12 cellular contexts compared by ENCODE assay signal in genomic region chr6:33628401-33628964, GRCh38. TPM values are rescaled to one million over a fixed set of nuclear protein-coding genes. Genes with fewer than 3 reads are reported as not detected.
A peak's percentile ranks its signal among the peaks of the same experiment; 100 is the strongest.
DNase-seq lines count a peak whose midpoint lies in the region; ATAC-seq and TF ChIP-seq lines count a peak whose summit lies in the region.
"Had no signal": no experiment of that assay in that cellular context is flagged by ENCODE, and none has a peak within 500 bp of the region (broad histone marks: within the 10 kb centered on the region; RNA-seq: fewer than 3 reads in every experiment).

No MANE protein-coding gene starts in this region.

- no peak for ATAC-seq in HG02973 (IDR thresholded peaks at IDR 0.05; ENCODE audit: unreplicated experiment)

- no peaks in the 10 kb centered on the region for H3K27me3 Mint-ChIP-seq in Calu3 (ENCODE audit: unreplicated experiment)
- H3K27me3 Mint-ChIP-seq: activated naive CD4-positive, alpha-beta T cell treated with anti-CD3 and anti-CD28 coated beads, Interleukin-2, amount 50 U/mL, for 24 hours had no signal

- H3K4me3 Mint-ChIP-seq in Calu3 (ENCODE audit: low read depth, unreplicated experiment) = no peak overlapping the region
- H3K4me3 Mint-ChIP-seq: activated naive CD4-positive, alpha-beta T cell treated with anti-CD3 and anti-CD28 coated beads, Interleukin-2, amount 50 U/mL, for 24 hours; dendritic cell treated with granulocyte-macrophage colony-stimulating factor and Interleukin-4, amounts not matched to agents 40 ng/mL and 50 ng/mL, for 4 days; neural progenitor cell had no signal

- H3K27ac ChIP-seq in RWPE1 = peak overlapping the region; percentile 77
- H3K27ac ChIP-seq: neural progenitor cell had no signal

- TF ChIP-seq CTCF in Calu3 (IDR thresholded peaks at IDR 0.05; ENCODE audit: unreplicated experiment) = no peak
- no peak for TF ChIP-seq CTCF in RWPE1 (conservative IDR thresholded peaks at IDR 0.05; ENCODE audit: low read depth)

- CTCF ChIA-PET in Calu3 (lab: Charles Lee) = no interaction called here
- CTCF ChIA-PET in RWPE1 (lab: Yijun Ruan, JAX) = interaction anchor here (0.6 kb wide), 1 partner anchor 33 kb away, joined by 4 read pairs; no protein-coding TSS in a partner anchor

- no TSS peak for BruUV-seq in Calu3 (replicated peaks; lab: Mats Ljungman, UMichigan)

- intact Hi-C loops in Calu3 (cut with micrococcal nuclease; ENCODE audit: unreplicated experiment) (no loop called here), head of caudate nucleus (cut with DNase I) (no loop called here)

- H3K27ac Mint-ChIP-seq in Calu3 (ENCODE audit: unreplicated experiment) = peak overlapping the region; percentile 41
- H3K27ac Mint-ChIP-seq: dendritic cell treated with granulocyte-macrophage colony-stimulating factor and Interleukin-4, amounts not matched to agents 40 ng/mL and 50 ng/mL, for 4 days; neural progenitor cell had no signal

- H3K36me3 Mint-ChIP-seq in Calu3 (ENCODE audit: insufficient read depth, unreplicated experiment) = peaks cover 37% of the 10 kb centered on the region
- H3K36me3 Mint-ChIP-seq: neural progenitor cell had no signal

- DNase-seq in Calu3 = no peak
- DNase-seq in NCI-H128 (lab: John Stamatoyannopoulos, UW; ENCODE audit: unreplicated experiment) = peak; percentile 54
- no peak for DNase-seq in RWPE1 (ENCODE audit: low spot score)
- peak; percentile 45 for DNase-seq in myocyte (ENCODE audit: low read depth)
- DNase-seq in head of caudate nucleus = no peak
- no peak for DNase-seq in EL
- no peak for DNase-seq in inferior parietal cortex (ENCODE audit: extremely low spot score)
- DNase-seq: C1 segment of cervical spinal cord had no signal

- POLR2A ChIA-PET in RWPE1 (lab: Yijun Ruan, JAX; ENCODE audit: low non-redundant PET) = no interaction called here

- peaks cover 69% of the 10 kb centered on the region for H3K4me1 Mint-ChIP-seq in Calu3 (ENCODE audit: low read depth, unreplicated experiment)

- no peaks in the 10 kb centered on the region for H3K9me3 Mint-ChIP-seq in Calu3 (ENCODE audit: low read depth, unreplicated experiment)
- H3K9me3 Mint-ChIP-seq: activated naive CD4-positive, alpha-beta T cell treated with anti-CD3 and anti-CD28 coated beads, Interleukin-2, amount 50 U/mL, for 24 hours; dendritic cell treated with granulocyte-macrophage colony-stimulating factor and Interleukin-4, amounts not matched to agents 40 ng/mL and 50 ng/mL, for 4 days; neural progenitor cell had no signal

RNA-seq across cellular contexts. Expression of gene ITPR3, which starts 7.4 kb away (rescaled TPM):
- total RNA-seq in Calu3 (2022) = 136 and 143 TPM in 2 replicates
- total RNA-seq in myocyte = 15.7 and 17.3 TPM in 2 replicates
- polyA plus RNA-seq in myocyte (2012) = 87.4 TPM

RNA-seq across cellular contexts. Expression of gene BAK1, which starts 48.4 kb away (rescaled TPM):
- total RNA-seq in Calu3 (2022) (31.6 and 44.1 TPM in 2 replicates), myocyte (23.9 and 27.3 TPM in 2 replicates)
- polyA plus RNA-seq in myocyte (2012) = 41.2 TPM

Comparison
In these comparisons a context has a peak if more than half of its experiments do, and no peak if none do; other contexts are left out.
1. DNase-seq: peak in NCI-H128 (single experiment) and myocyte (single experiment); none in Calu3 (single experiment), RWPE1 (single experiment), head of caudate nucleus (0 of 42), EL (single experiment) and inferior parietal cortex (single experiment).